ENCODE assay signal across 1 cellular context in the genomic region with DNA sequence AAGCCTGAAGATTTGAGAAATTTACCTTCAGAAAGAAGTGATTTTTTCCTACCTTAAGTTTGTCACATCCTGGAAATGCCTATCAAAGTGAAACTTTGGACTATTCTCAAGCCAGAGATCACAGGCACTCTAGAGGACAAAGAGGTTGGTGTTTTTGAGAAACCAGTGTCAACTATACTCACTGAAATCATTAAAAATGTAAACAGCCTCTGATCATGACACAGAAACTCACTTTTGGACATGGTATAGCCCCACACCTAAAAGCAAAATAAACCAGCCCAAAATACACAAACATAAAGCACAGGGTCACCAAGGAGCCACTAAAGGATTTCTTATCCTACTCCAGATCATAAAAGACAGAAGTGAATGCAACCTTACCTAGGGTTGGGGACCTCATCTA.
TF ChIP-seq lines count a peak whose summit lies in the region.

No MANE protein-coding gene starts in this region.

TF ChIP-seq in HepG2, 621 proteins besides CTCF, POLR2A, EP300 and RAD21 (continued from another document and continues in another):
- TF ChIP-seq, protein P1, sequence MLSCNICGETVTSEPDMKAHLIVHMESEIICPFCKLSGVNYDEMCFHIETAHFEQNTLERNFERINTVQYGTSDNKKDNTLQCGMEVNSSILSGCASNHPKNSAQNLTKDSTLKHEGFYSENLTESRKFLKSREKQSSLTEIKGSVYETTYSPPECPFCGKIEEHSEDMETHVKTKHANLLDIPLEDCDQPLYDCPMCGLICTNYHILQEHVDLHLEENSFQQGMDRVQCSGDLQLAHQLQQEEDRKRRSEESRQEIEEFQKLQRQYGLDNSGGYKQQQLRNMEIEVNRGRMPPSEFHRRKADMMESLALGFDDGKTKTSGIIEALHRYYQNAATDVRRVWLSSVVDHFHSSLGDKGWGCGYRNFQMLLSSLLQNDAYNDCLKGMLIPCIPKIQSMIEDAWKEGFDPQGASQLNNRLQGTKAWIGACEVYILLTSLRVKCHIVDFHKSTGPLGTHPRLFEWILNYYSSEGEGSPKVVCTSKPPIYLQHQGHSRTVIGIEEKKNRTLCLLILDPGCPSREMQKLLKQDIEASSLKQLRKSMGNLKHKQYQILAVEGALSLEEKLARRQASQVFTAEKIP (CRISPR knock-in tag; IDR thresholded peaks at IDR 0.05; ENCODE audit: borderline replicate concordance) = no peak
- TF ChIP-seq ZNF496 (CRISPR knock-in tag; IDR thresholded peaks at IDR 0.05; ENCODE audit: insufficient replicate concordance) (no peak), MED1 (CRISPR knock-in tag; IDR thresholded peaks at IDR 0.05) (peak; percentile 51), ZNF256 (CRISPR knock-in tag; conservative IDR thresholded peaks at IDR 0.05) (no peak), ZNF816 (CRISPR knock-in tag; IDR thresholded peaks at IDR 0.05; ENCODE audit: borderline replicate concordance) (no peak), WIZ (CRISPR knock-in tag; IDR thresholded peaks at IDR 0.05) (no peak), TBL1XR1 (IDR thresholded peaks at IDR 0.05; ENCODE audit: borderline replicate concordance, low read length, partially characterized antibody) (no peak), REXO4 (CRISPR knock-in tag; IDR thresholded peaks at IDR 0.05; ENCODE audit: borderline replicate concordance) (no peak), SMAD9 (CRISPR knock-in tag; IDR thresholded peaks at IDR 0.05) (no peak), ZMAT3 (CRISPR knock-in tag; conservative IDR thresholded peaks at IDR 0.05) (0 out of 2 replicates have a peak, but pooled peaks have one; percentile 42), TGIF2 (CRISPR knock-in tag; IDR thresholded peaks at IDR 0.05) (no peak), TOE1 (CRISPR knock-in tag; IDR thresholded peaks at IDR 0.05) (no peak), ZNF607 (CRISPR knock-in tag; IDR thresholded peaks at IDR 0.05; ENCODE audit: borderline replicate concordance) (no peak), NFRKB (IDR thresholded peaks at IDR 0.05) (no peak), ZNF510 (CRISPR knock-in tag; IDR thresholded peaks at IDR 0.05; ENCODE audit: low read depth) (no peak), ARID2 (CRISPR knock-in tag; IDR thresholded peaks at IDR 0.05; ENCODE audit: borderline replicate concordance) (no peak), ZNF703 (CRISPR knock-in tag; IDR thresholded peaks at IDR 0.05; ENCODE audit: borderline replicate concordance) (no peak), ZFP36L2 (CRISPR knock-in tag; IDR thresholded peaks at IDR 0.05) (no peak), ZNF557 (CRISPR knock-in tag; IDR thresholded peaks at IDR 0.05) (no peak), ZNF382 (CRISPR knock-in tag; IDR thresholded peaks at IDR 0.05; ENCODE audit: borderline replicate concordance) (no peak), ZBTB3 (CRISPR knock-in tag; IDR thresholded peaks at IDR 0.05; ENCODE audit: borderline replicate concordance, low read depth) (no peak), KAT7 (CRISPR knock-in tag; IDR thresholded peaks at IDR 0.05; ENCODE audit: borderline replicate concordance) (no peak), NR2F6 (IDR thresholded peaks at IDR 0.05) (peak; percentile 78), NR2F6 (CRISPR knock-in tag; IDR thresholded peaks at IDR 0.05) (peak; percentile 77), ZEB1 (IDR thresholded peaks at IDR 0.05; ENCODE audit: insufficient replicate concordance, low read depth) (no peak), ADNP (CRISPR knock-in tag; IDR thresholded peaks at IDR 0.05) (no peak), GATA4 (IDR thresholded peaks at IDR 0.05; ENCODE audit: borderline replicate concordance, low read depth) (peak; percentile 60; the same call in 1 of the 2 replicates), PAWR (CRISPR knock-in tag; IDR thresholded peaks at IDR 0.05; ENCODE audit: borderline replicate concordance) (no peak), ZFP41 (CRISPR knock-in tag; IDR thresholded peaks at IDR 0.05; ENCODE audit: borderline replicate concordance) (no peak), ZNF737 (CRISPR knock-in tag; IDR thresholded peaks at IDR 0.05; ENCODE audit: borderline replicate concordance) (no peak), ZFP90 (CRISPR knock-in tag; IDR thresholded peaks at IDR 0.05; ENCODE audit: borderline replicate concordance) (no peak), ATF7-NPFF (CRISPR knock-in tag; IDR thresholded peaks at IDR 0.05; ENCODE audit: low read depth) (no peak), LCORL (IDR thresholded peaks at IDR 0.05) (no peak; the same call in 1 of the 2 replicates), LCORL (CRISPR knock-in tag; IDR thresholded peaks at IDR 0.05) (peak; percentile 92), YY1 (IDR thresholded peaks at IDR 0.05; ENCODE audit: insufficient read depth, insufficient replicate concordance, low read depth, low read length) (no peak), ZNF724P (CRISPR knock-in tag; IDR thresholded peaks at IDR 0.05; ENCODE audit: borderline replicate concordance) (no peak), ZNF33A (CRISPR knock-in tag; IDR thresholded peaks at IDR 0.05; ENCODE audit: borderline replicate concordance) (no peak), SMARCE1 (IDR thresholded peaks at IDR 0.05; ENCODE audit: borderline replicate concordance) (no peak)
- TF ChIP-seq, protein P2, sequence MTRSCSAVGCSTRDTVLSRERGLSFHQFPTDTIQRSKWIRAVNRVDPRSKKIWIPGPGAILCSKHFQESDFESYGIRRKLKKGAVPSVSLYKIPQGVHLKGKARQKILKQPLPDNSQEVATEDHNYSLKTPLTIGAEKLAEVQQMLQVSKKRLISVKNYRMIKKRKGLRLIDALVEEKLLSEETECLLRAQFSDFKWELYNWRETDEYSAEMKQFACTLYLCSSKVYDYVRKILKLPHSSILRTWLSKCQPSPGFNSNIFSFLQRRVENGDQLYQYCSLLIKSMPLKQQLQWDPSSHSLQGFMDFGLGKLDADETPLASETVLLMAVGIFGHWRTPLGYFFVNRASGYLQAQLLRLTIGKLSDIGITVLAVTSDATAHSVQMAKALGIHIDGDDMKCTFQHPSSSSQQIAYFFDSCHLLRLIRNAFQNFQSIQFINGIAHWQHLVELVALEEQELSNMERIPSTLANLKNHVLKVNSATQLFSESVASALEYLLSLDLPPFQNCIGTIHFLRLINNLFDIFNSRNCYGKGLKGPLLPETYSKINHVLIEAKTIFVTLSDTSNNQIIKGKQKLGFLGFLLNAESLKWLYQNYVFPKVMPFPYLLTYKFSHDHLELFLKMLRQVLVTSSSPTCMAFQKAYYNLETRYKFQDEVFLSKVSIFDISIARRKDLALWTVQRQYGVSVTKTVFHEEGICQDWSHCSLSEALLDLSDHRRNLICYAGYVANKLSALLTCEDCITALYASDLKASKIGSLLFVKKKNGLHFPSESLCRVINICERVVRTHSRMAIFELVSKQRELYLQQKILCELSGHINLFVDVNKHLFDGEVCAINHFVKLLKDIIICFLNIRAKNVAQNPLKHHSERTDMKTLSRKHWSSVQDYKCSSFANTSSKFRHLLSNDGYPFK (CRISPR knock-in tag; IDR thresholded peaks at IDR 0.05; ENCODE audit: borderline replicate concordance) = no peak
- TF ChIP-seq, protein P3, sequence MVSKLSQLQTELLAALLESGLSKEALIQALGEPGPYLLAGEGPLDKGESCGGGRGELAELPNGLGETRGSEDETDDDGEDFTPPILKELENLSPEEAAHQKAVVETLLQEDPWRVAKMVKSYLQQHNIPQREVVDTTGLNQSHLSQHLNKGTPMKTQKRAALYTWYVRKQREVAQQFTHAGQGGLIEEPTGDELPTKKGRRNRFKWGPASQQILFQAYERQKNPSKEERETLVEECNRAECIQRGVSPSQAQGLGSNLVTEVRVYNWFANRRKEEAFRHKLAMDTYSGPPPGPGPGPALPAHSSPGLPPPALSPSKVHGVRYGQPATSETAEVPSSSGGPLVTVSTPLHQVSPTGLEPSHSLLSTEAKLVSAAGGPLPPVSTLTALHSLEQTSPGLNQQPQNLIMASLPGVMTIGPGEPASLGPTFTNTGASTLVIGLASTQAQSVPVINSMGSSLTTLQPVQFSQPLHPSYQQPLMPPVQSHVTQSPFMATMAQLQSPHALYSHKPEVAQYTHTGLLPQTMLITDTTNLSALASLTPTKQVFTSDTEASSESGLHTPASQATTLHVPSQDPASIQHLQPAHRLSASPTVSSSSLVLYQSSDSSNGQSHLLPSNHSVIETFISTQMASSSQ (IDR thresholded peaks at IDR 0.05; ENCODE audit: low read depth) = 0 out of 2 replicates have a peak, but pooled peaks have one; percentile 25
- TF ChIP-seq, protein P3 (CRISPR knock-in tag; IDR thresholded peaks at IDR 0.05; ENCODE audit: borderline replicate concordance) = peak; percentile 28; the same call in 1 of the 2 replicates
- TF ChIP-seq, protein P4, sequence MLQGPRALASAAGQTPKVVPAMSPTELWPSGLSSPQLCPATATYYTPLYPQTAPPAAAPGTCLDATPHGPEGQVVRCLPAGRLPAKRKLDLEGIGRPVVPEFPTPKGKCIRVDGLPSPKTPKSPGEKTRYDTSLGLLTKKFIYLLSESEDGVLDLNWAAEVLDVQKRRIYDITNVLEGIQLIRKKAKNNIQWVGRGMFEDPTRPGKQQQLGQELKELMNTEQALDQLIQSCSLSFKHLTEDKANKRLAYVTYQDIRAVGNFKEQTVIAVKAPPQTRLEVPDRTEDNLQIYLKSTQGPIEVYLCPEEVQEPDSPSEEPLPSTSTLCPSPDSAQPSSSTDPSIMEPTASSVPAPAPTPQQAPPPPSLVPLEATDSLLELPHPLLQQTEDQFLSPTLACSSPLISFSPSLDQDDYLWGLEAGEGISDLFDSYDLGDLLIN (CRISPR knock-in tag; IDR thresholded peaks at IDR 0.05; ENCODE audit: borderline replicate concordance) = no peak
- TF ChIP-seq, protein P5, sequence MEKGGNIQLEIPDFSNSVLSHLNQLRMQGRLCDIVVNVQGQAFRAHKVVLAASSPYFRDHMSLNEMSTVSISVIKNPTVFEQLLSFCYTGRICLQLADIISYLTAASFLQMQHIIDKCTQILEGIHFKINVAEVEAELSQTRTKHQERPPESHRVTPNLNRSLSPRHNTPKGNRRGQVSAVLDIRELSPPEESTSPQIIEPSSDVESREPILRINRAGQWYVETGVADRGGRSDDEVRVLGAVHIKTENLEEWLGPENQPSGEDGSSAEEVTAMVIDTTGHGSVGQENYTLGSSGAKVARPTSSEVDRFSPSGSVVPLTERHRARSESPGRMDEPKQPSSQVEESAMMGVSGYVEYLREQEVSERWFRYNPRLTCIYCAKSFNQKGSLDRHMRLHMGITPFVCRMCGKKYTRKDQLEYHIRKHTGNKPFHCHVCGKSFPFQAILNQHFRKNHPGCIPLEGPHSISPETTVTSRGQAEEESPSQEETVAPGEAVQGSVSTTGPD (CRISPR knock-in tag; IDR thresholded peaks at IDR 0.05) = no peak
- TF ChIP-seq, protein P6, sequence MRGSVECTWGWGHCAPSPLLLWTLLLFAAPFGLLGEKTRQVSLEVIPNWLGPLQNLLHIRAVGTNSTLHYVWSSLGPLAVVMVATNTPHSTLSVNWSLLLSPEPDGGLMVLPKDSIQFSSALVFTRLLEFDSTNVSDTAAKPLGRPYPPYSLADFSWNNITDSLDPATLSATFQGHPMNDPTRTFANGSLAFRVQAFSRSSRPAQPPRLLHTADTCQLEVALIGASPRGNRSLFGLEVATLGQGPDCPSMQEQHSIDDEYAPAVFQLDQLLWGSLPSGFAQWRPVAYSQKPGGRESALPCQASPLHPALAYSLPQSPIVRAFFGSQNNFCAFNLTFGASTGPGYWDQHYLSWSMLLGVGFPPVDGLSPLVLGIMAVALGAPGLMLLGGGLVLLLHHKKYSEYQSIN (CRISPR knock-in tag; IDR thresholded peaks at IDR 0.05; ENCODE audit: borderline replicate concordance) = no peak
- TF ChIP-seq, protein P7, sequence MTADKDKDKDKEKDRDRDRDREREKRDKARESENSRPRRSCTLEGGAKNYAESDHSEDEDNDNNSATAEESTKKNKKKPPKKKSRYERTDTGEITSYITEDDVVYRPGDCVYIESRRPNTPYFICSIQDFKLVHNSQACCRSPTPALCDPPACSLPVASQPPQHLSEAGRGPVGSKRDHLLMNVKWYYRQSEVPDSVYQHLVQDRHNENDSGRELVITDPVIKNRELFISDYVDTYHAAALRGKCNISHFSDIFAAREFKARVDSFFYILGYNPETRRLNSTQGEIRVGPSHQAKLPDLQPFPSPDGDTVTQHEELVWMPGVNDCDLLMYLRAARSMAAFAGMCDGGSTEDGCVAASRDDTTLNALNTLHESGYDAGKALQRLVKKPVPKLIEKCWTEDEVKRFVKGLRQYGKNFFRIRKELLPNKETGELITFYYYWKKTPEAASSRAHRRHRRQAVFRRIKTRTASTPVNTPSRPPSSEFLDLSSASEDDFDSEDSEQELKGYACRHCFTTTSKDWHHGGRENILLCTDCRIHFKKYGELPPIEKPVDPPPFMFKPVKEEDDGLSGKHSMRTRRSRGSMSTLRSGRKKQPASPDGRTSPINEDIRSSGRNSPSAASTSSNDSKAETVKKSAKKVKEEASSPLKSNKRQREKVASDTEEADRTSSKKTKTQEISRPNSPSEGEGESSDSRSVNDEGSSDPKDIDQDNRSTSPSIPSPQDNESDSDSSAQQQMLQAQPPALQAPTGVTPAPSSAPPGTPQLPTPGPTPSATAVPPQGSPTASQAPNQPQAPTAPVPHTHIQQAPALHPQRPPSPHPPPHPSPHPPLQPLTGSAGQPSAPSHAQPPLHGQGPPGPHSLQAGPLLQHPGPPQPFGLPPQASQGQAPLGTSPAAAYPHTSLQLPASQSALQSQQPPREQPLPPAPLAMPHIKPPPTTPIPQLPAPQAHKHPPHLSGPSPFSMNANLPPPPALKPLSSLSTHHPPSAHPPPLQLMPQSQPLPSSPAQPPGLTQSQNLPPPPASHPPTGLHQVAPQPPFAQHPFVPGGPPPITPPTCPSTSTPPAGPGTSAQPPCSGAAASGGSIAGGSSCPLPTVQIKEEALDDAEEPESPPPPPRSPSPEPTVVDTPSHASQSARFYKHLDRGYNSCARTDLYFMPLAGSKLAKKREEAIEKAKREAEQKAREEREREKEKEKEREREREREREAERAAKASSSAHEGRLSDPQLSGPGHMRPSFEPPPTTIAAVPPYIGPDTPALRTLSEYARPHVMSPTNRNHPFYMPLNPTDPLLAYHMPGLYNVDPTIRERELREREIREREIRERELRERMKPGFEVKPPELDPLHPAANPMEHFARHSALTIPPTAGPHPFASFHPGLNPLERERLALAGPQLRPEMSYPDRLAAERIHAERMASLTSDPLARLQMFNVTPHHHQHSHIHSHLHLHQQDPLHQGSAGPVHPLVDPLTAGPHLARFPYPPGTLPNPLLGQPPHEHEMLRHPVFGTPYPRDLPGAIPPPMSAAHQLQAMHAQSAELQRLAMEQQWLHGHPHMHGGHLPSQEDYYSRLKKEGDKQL (CRISPR knock-in tag; IDR thresholded peaks at IDR 0.05; ENCODE audit: low read depth) = 0 out of 2 replicates have a peak, but pooled peaks have one; percentile 54
